In the genomic region with DNA sequence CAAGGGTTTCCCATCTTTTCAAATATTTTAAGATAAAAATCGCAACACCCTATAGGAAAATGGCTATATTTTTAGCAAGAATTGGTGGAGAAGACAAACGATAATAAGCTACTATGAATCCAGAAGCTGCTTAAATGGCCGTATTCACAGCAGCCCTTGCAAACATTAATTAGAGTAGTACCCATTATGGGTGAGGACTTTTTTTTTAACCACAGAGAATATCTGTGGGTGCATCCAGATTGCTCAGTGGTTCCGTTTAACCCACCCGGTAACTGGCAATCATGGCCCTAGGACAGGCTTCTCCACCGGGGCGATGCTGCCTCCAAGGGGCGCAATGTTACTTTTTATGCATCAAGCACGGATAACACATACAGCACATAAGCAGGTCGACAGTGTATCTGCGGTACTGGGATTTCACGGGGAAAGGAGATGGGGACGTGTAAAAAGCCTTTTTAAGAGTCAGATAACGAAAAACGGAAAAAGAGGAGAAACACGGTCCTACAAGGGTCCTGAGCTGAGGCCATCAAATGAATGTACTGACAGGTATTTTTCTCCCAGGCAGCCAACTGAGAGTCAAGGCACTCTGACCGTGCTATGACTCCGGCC, we compare ENCODE assay signal across 8 cellular contexts. TPM values are rescaled to one million over a fixed set of nuclear protein-coding genes. Genes with fewer than 3 reads are reported as not detected.
DNase-seq lines count a peak whose midpoint lies in the region; ATAC-seq and TF ChIP-seq lines count a peak whose summit lies in the region.

No MANE protein-coding gene starts in this region.

- peak; percentile 38 for DNase-seq in GM06990 (ENCODE audit: extremely low read depth, insufficient read length)
- peak; percentile 16 for DNase-seq in activated CD8-positive, alpha-beta memory T cell treated with anti-CD3 and anti-CD28 coated beads, Interleukin-2, amount 50 U/mL, for 4 hours
- DNase-seq in glomerular visceral epithelial cell (ENCODE audit: extremely low spot score) = peak; percentile 9
- no peak for DNase-seq in osteocyte (ENCODE audit: extremely low spot score, unreplicated experiment)
- no peak for DNase-seq in T1000 (lab: John Stamatoyannopoulos, UW)

- no peaks in the 10 kb centered on the region for H3K36me3 ChIP-seq in GM06990 (ENCODE audit: control insufficient read depth, insufficient read depth, low read length)

- no peaks in the 10 kb centered on the region for H3K36me3 Mint-ChIP-seq in osteocyte (ENCODE audit: unreplicated experiment)

- peak overlapping the region; percentile 72 for H3K4me3 ChIP-seq in GM06990 (replicated peaks; ENCODE audit: low read depth, low read length)

- H3K4me3 Mint-ChIP-seq in osteocyte (ENCODE audit: unreplicated experiment) = peak overlapping the region; percentile 74

- H3K27me3 Mint-ChIP-seq in osteocyte (ENCODE audit: unreplicated experiment) = peaks cover 72% of the 10 kb centered on the region

- no peak overlapping the region for H3K27ac Mint-ChIP-seq in osteocyte (ENCODE audit: unreplicated experiment)

- TF ChIP-seq CTCF in GM06990 (IDR thresholded peaks at IDR 0.05; ENCODE audit: insufficient read depth, low read length, poor library complexity, severe bottlenecking) (peak; percentile 49), LNCAP (IDR thresholded peaks at IDR 0.05) (peak; percentile 30; the same call in 1 of the 2 replicates), osteocyte (IDR thresholded peaks at IDR 0.05) (no peak)

- no peak for ATAC-seq in HG03108 (IDR thresholded peaks at IDR 0.05; ENCODE audit: unreplicated experiment)
- no peak for ATAC-seq in HG02981 (IDR thresholded peaks at IDR 0.05; ENCODE audit: unreplicated experiment)

- no peaks in the 10 kb centered on the region for H3K9me3 Mint-ChIP-seq in osteocyte (ENCODE audit: unreplicated experiment)

- peaks cover 7% of the 10 kb centered on the region for H3K4me1 Mint-ChIP-seq in osteocyte (ENCODE audit: unreplicated experiment)

- H3K27me3 ChIP-seq in GM06990 (replicated peaks; ENCODE audit: control insufficient read depth, insufficient read depth, low read length) = no peaks in the 10 kb centered on the region

RNA-seq across cellular contexts. Expression of gene TMEM266, which starts 1.0 kb away (rescaled TPM):
- not detected in 2 replicates for total RNA-seq in osteocyte

RNA-seq across cellular contexts. Expression of gene NRG4, which starts 46.6 kb away (rescaled TPM):
- total RNA-seq in osteocyte = not detected in 2 replicates

Comparison
In these comparisons a context has a peak if more than half of its experiments do, and no peak if none do; other contexts are left out.
1. DNase-seq: peak in GM06990 (single experiment), activated CD8-positive, alpha-beta memory T cell treated with anti-CD3 and anti-CD28 coated beads, Interleukin-2, amount 50 U/mL, for 4 hours (single experiment) and glomerular visceral epithelial cell (single experiment); none in osteocyte (single experiment) and T1000 (single experiment).